26 cellular contexts compared by ENCODE assay signal in the genomic region with DNA sequence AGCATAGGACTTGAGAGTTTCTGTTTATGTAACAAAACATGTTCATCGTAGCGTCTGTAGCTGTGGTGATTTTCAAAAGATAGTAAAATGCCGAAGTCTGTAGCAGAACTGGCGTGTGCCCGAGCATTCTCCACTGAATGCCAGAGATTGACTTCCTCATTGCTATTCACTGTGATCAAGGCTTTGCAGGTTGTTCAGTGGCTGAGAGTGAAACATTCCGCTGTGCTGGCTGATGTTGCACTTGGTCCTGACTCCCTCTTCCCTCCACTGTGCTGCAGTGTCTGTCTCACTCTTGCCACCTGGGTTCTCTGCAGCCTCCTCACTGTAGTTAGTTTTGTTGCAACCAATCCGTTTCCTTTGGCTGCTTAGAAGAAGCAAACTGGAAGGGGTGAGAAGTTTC. TPM values are rescaled to one million over a fixed set of nuclear protein-coding genes. Genes with fewer than 3 reads are reported as not detected.
DNase-seq lines count a peak whose midpoint lies in the region; ATAC-seq, FAIRE-seq and TF ChIP-seq lines count a peak whose summit lies in the region.
"Had no signal": no experiment of that assay in that cellular context is flagged by ENCODE, and none has a peak within 500 bp of the region (broad histone marks: within the 10 kb centered on the region; RNA-seq: fewer than 3 reads in every experiment).

No MANE protein-coding gene starts in this region.

- no peaks in the 10 kb centered on the region for H3K27me3 Mint-ChIP-seq in activated CD8-positive, alpha-beta T cell treated with anti-CD3 and anti-CD28 coated beads for 36 hours
- H3K27me3 Mint-ChIP-seq in activated CD8-positive, alpha-beta T cell treated with anti-CD3 and anti-CD28 coated beads, Interleukin-2, amount 10 ng/mL, durations not matched to agents 7 days and 5 days (ENCODE audit: low read depth) = no peaks in the 10 kb centered on the region
- no peaks in the 10 kb centered on the region for H3K27me3 Mint-ChIP-seq in nephron progenitor cell (ENCODE audit: low read depth, poor library complexity)
- no peaks in the 10 kb centered on the region for H3K27me3 Mint-ChIP-seq in naive thymus-derived CD4-positive, alpha-beta T cell
- H3K27me3 Mint-ChIP-seq: activated naive CD8-positive, alpha-beta T cell treated with anti-CD3 and anti-CD28 coated beads for 36 hours; B cell; natural killer cell treated with Interleukin-12 subunit alpha and Interleukin-12 subunit beta and Interleukin-15 and Interleukin-18, amount 100 ng/mL, for 72 hours; T-cell had no signal

- H3K9me3 ChIP-seq in upper lobe of right lung = no peaks in the 10 kb centered on the region
- H3K9me3 ChIP-seq in naive thymus-derived CD4-positive, alpha-beta T cell (ENCODE audit: control insufficient read depth in 2 of 3, low read length in 3 of 3) = no peaks in the 10 kb centered on the region
- H3K9me3 ChIP-seq: prostate gland, stomach, upper lobe of left lung had no signal

- peak; percentile 66 for FAIRE-seq in bronchial epithelial cell (lab: Jason Lieb, UNC)
- FAIRE-seq: GM18507, TTC549 had no signal

- H3K27me3 ChIP-seq in bronchial epithelial cell (ENCODE audit: control insufficient read depth, insufficient read depth, low read length) (no peaks in the 10 kb centered on the region), upper lobe of right lung (no peaks in the 10 kb centered on the region)
- no peaks in the 10 kb centered on the region for H3K27me3 ChIP-seq in naive thymus-derived CD4-positive, alpha-beta T cell (ENCODE audit: control insufficient read depth in 2 of 2, insufficient read depth in 2 of 2, low read length in 2 of 2)
- H3K27me3 ChIP-seq: stomach, upper lobe of left lung had no signal

- CTCF ChIA-PET in activated CD8-positive, alpha-beta T cell treated with anti-CD3 and anti-CD28 coated beads for 36 hours (lab: Charles Lee) = no interaction called here
- CTCF ChIA-PET in activated CD8-positive, alpha-beta T cell treated with anti-CD3 and anti-CD28 coated beads, Interleukin-2, amount 10 ng/mL, durations not matched to agents 7 days and 5 days (lab: Charles Lee) = interaction anchor here (0.6 to 1.1 kb wide), 2 partner anchors 18 to 20 kb away, joined by 3 read pairs; no protein-coding TSS in a partner anchor
- CTCF ChIA-PET in naive thymus-derived CD4-positive, alpha-beta T cell (lab: Charles Lee) = no interaction called here

- no peak overlapping the region for H3K4me3 Mint-ChIP-seq in activated CD8-positive, alpha-beta T cell treated with anti-CD3 and anti-CD28 coated beads for 36 hours
- no peak overlapping the region for H3K4me3 Mint-ChIP-seq in activated CD8-positive, alpha-beta T cell treated with anti-CD3 and anti-CD28 coated beads, Interleukin-2, amount 10 ng/mL, durations not matched to agents 7 days and 5 days
- no peak overlapping the region for H3K4me3 Mint-ChIP-seq in nephron progenitor cell
- H3K4me3 Mint-ChIP-seq in naive thymus-derived CD4-positive, alpha-beta T cell = no peak overlapping the region
- H3K4me3 Mint-ChIP-seq: activated naive CD8-positive, alpha-beta T cell treated with anti-CD3 and anti-CD28 coated beads for 36 hours; B cell; natural killer cell treated with Interleukin-12 subunit alpha and Interleukin-12 subunit beta and Interleukin-15 and Interleukin-18, amount 100 ng/mL, for 72 hours; T-cell had no signal

- POLR2A ChIA-PET in activated CD8-positive, alpha-beta T cell treated with anti-CD3 and anti-CD28 coated beads for 36 hours (lab: Charles Lee) = no interaction called here
- POLR2A ChIA-PET in activated CD8-positive, alpha-beta T cell treated with anti-CD3 and anti-CD28 coated beads, Interleukin-2, amount 10 ng/mL, durations not matched to agents 7 days and 5 days (lab: Charles Lee) = no interaction called here
- POLR2A ChIA-PET in naive thymus-derived CD4-positive, alpha-beta T cell (lab: Charles Lee) = no interaction called here

- H3K9me3 Mint-ChIP-seq in activated CD8-positive, alpha-beta T cell treated with anti-CD3 and anti-CD28 coated beads for 36 hours = no peaks in the 10 kb centered on the region
- H3K9me3 Mint-ChIP-seq in activated CD8-positive, alpha-beta T cell treated with anti-CD3 and anti-CD28 coated beads, Interleukin-2, amount 10 ng/mL, durations not matched to agents 7 days and 5 days (ENCODE audit: insufficient read depth) = no peaks in the 10 kb centered on the region
- no peaks in the 10 kb centered on the region for H3K9me3 Mint-ChIP-seq in nephron progenitor cell
- H3K9me3 Mint-ChIP-seq in naive thymus-derived CD4-positive, alpha-beta T cell = no peaks in the 10 kb centered on the region
- H3K9me3 Mint-ChIP-seq: activated naive CD8-positive, alpha-beta T cell treated with anti-CD3 and anti-CD28 coated beads for 36 hours; activated T-helper 2 cell treated with anti-CD3 and anti-CD28 coated beads, Interferon-gamma antibody, Interleukin-2, Interleukin-4, amounts not matched to agents 10 μg/mL and 5 μg/mL and 100 μg/mL, durations not matched to agents 14 hours and 24 hours and 36 hours; natural killer cell treated with Interleukin-12 subunit alpha and Interleukin-12 subunit beta and Interleukin-15 and Interleukin-18, amount 100 ng/mL, for 72 hours; T-cell had no signal

- H3K36me3 ChIP-seq in bronchial epithelial cell (ENCODE audit: control insufficient read depth, insufficient read depth, low read length) (no peaks in the 10 kb centered on the region), upper lobe of right lung (peaks cover 88% of the 10 kb centered on the region)
- peaks cover 3 to 42% (median 18%) of the 10 kb centered on the region in 3 experiments for H3K36me3 ChIP-seq in naive thymus-derived CD4-positive, alpha-beta T cell (ENCODE audit: control insufficient read depth in 2 of 3, insufficient read depth in 3 of 3, low read length in 3 of 3)
- H3K36me3 ChIP-seq: prostate gland had no signal

- no peak for DNase-seq in activated CD8-positive, alpha-beta T cell treated with anti-CD3 and anti-CD28 coated beads for 36 hours
- DNase-seq in activated CD8-positive, alpha-beta T cell treated with anti-CD3 and anti-CD28 coated beads, Interleukin-2, amount 10 ng/mL, durations not matched to agents 7 days and 5 days = no peak
- DNase-seq in bronchial epithelial cell (ENCODE audit: low read depth) = no peak
- DNase-seq in nephron progenitor cell = no peak
- DNase-seq in upper lobe of right lung = no peak
- DNase-seq in naive thymus-derived CD4-positive, alpha-beta T cell = no peak
- no peak for DNase-seq in GM20000 (ENCODE audit: low spot score)
- no peak for DNase-seq in activated gamma-delta T cell treated with Interleukin-2 at 50 U/mL for 16 hours
- DNase-seq: activated naive CD8-positive, alpha-beta T cell treated with anti-CD3 and anti-CD28 coated beads for 36 hours; COR-L47; effector CD4-positive, alpha-beta T cell; GDM1; head of caudate nucleus; NCI-H446 treated with DMSO at 0.1 percent for 48 hours; PC-3; Right ventricle myocardium superior; stimulated activated CD8-positive, alpha-beta memory T cell treated with anti-CD3 and anti-CD28 coated beads, Interleukin-4, amount 100 ng/mL, for 48 hours; stomach; T-cell; upper lobe of left lung had no signal

- H3K4me1 ChIP-seq in upper lobe of right lung = peaks cover 4% of the 10 kb centered on the region
- H3K4me1 ChIP-seq in naive thymus-derived CD4-positive, alpha-beta T cell (ENCODE audit: control insufficient read depth in 2 of 2, insufficient read depth in 2 of 2, low read length in 2 of 2) = no peaks in the 10 kb centered on the region
- H3K4me1 ChIP-seq: prostate gland had no signal

- H3K4me1 Mint-ChIP-seq in activated CD8-positive, alpha-beta T cell treated with anti-CD3 and anti-CD28 coated beads for 36 hours (ENCODE audit: low read depth) = peaks cover 22% of the 10 kb centered on the region
- H3K4me1 Mint-ChIP-seq in activated CD8-positive, alpha-beta T cell treated with anti-CD3 and anti-CD28 coated beads, Interleukin-2, amount 10 ng/mL, durations not matched to agents 7 days and 5 days (ENCODE audit: low read depth) = peaks cover 4% of the 10 kb centered on the region
- no peaks in the 10 kb centered on the region for H3K4me1 Mint-ChIP-seq in nephron progenitor cell
- peaks cover 0 to 29% (median 0%) of the 10 kb centered on the region in 7 donors for H3K4me1 Mint-ChIP-seq in naive thymus-derived CD4-positive, alpha-beta T cell
- H3K4me1 Mint-ChIP-seq: B cell had no signal

- H3K4me3 ChIP-seq in bronchial epithelial cell (ENCODE audit: low read depth, low read length) (no peak overlapping the region), upper lobe of right lung (no peak overlapping the region)
- H3K4me3 ChIP-seq in naive thymus-derived CD4-positive, alpha-beta T cell (ENCODE audit: low read length) = no peak overlapping the region
- H3K4me3 ChIP-seq: prostate gland, stomach, upper lobe of left lung had no signal

- peaks cover 33% of the 10 kb centered on the region for H3K36me3 Mint-ChIP-seq in activated CD8-positive, alpha-beta T cell treated with anti-CD3 and anti-CD28 coated beads for 36 hours (ENCODE audit: low read depth)
- peaks cover 44% of the 10 kb centered on the region for H3K36me3 Mint-ChIP-seq in activated CD8-positive, alpha-beta T cell treated with anti-CD3 and anti-CD28 coated beads, Interleukin-2, amount 10 ng/mL, durations not matched to agents 7 days and 5 days (ENCODE audit: low read depth)
- peaks cover 52% of the 10 kb centered on the region for H3K36me3 Mint-ChIP-seq in nephron progenitor cell (ENCODE audit: low read depth)
- H3K36me3 Mint-ChIP-seq in naive thymus-derived CD4-positive, alpha-beta T cell = peaks cover 10 to 47% (median 29%) of the 10 kb centered on the region in 5 donors

- intact Hi-C loops in activated CD8-positive, alpha-beta T cell treated with anti-CD3 and anti-CD28 coated beads for 36 hours (cut with micrococcal nuclease) = no loop called here
- intact Hi-C loops in upper lobe of right lung (cut with DNase I) = no loop called here
- intact Hi-C loops in naive thymus-derived CD4-positive, alpha-beta T cell (cut with micrococcal nuclease) = no loop called here

- H3K27ac Mint-ChIP-seq in activated CD8-positive, alpha-beta T cell treated with anti-CD3 and anti-CD28 coated beads for 36 hours = peak overlapping the region; percentile 56
- no peak overlapping the region for H3K27ac Mint-ChIP-seq in activated CD8-positive, alpha-beta T cell treated with anti-CD3 and anti-CD28 coated beads, Interleukin-2, amount 10 ng/mL, durations not matched to agents 7 days and 5 days
- peak overlapping the region; percentile 79 for H3K27ac Mint-ChIP-seq in nephron progenitor cell
- peak overlapping the region in 1 of 9 donors; percentile 74 for H3K27ac Mint-ChIP-seq in naive thymus-derived CD4-positive, alpha-beta T cell
- H3K27ac Mint-ChIP-seq: activated naive CD8-positive, alpha-beta T cell treated with anti-CD3 and anti-CD28 coated beads for 36 hours; B cell; natural killer cell treated with Interleukin-12 subunit alpha and Interleukin-12 subunit beta and Interleukin-15 and Interleukin-18, amount 100 ng/mL, for 72 hours; T-cell had no signal

- TF ChIP-seq CTCF in activated CD8-positive, alpha-beta T cell treated with anti-CD3 and anti-CD28 coated beads for 36 hours (IDR thresholded peaks at IDR 0.05) = no peak
- TF ChIP-seq CTCF in bronchial epithelial cell (IDR thresholded peaks at IDR 0.05; ENCODE audit: insufficient read depth, low read length, severe bottlenecking) (no peak), nephron progenitor cell (IDR thresholded peaks at IDR 0.05) (no peak), upper lobe of right lung (IDR thresholded peaks at IDR 0.05) (no peak), GM20000 (IDR thresholded peaks at IDR 0.05; ENCODE audit: extremely low read depth, missing control alignments) (no peak)

- ATAC-seq in activated CD8-positive, alpha-beta T cell treated with anti-CD3 and anti-CD28 coated beads for 36 hours = no peak
- ATAC-seq in activated CD8-positive, alpha-beta T cell treated with anti-CD3 and anti-CD28 coated beads, Interleukin-2, amount 10 ng/mL, durations not matched to agents 7 days and 5 days = no peak
- ATAC-seq in upper lobe of right lung = peak; percentile 36
- no peak for ATAC-seq in naive thymus-derived CD4-positive, alpha-beta T cell
- ATAC-seq: natural killer cell treated with Interleukin-12 subunit alpha and Interleukin-12 subunit beta and Interleukin-15 and Interleukin-18, amount 100 ng/mL, for 72 hours; PC-3; T-cell had no signal

- no peak overlapping the region for H3K27ac ChIP-seq in upper lobe of right lung
- no peak overlapping the region for H3K27ac ChIP-seq in naive thymus-derived CD4-positive, alpha-beta T cell (ENCODE audit: low read depth, low read length)
- H3K27ac ChIP-seq: prostate gland, stomach, upper lobe of left lung had no signal

RNA-seq across cellular contexts. Expression of a gene that starts 37.6 kb away (rescaled TPM):
- 10 to 100 TPM; 12.6 to 16.6 TPM for total RNA-seq in activated CD8-positive, alpha-beta T cell treated with anti-CD3 and anti-CD28 coated beads for 36 hours
- total RNA-seq in activated CD8-positive, alpha-beta T cell treated with anti-CD3 and anti-CD28 coated beads, Interleukin-2, amount 10 ng/mL, durations not matched to agents 7 days and 5 days = 10 to 100 TPM; 15.2 to 17.6 TPM
- 6.8 and 7.9 TPM in 2 replicates for total RNA-seq in bronchial epithelial cell
- total RNA-seq in upper lobe of right lung = 30.2 TPM
- total RNA-seq in naive thymus-derived CD4-positive, alpha-beta T cell = 10 to 100 TPM; 17.5 to 28.7 (median 19.6) TPM
- polyA plus RNA-seq in naive thymus-derived CD4-positive, alpha-beta T cell = 1 to 10 TPM; 6.1 to 6.2 TPM
